Comparison of ENCODE assay signal across 9 cellular contexts in genomic region chr11:64853709-64854108, GRCh38. TPM values are rescaled to one million over a fixed set of nuclear protein-coding genes. Genes with fewer than 3 reads are reported as not detected.
A peak's percentile ranks its signal among the peaks of the same experiment; 100 is the strongest.
DNase-seq lines count a peak whose midpoint lies in the region; ATAC-seq and TF ChIP-seq lines count a peak whose summit lies in the region.
"Had no signal": no experiment of that assay in that cellular context is flagged by ENCODE, and none has a peak within 500 bp of the region (broad histone marks: within the 10 kb centered on the region; RNA-seq: fewer than 3 reads in every experiment).

No MANE protein-coding gene starts in this region.

- WGBS in mammary epithelial cell (ENCODE audit: low coverage, missing lambda C conversion rate), result 94% methylated on average over 21 of the region's 27 CpGs
- WGBS in prostate gland, result 82% methylated on average over 23 of the region's 27 CpGs

- BruUV-seq in MCF 10A (replicated peaks; lab: Mats Ljungman, UMichigan), result no TSS peak
- BruUV-seq in mammary epithelial cell (replicated peaks; lab: Mats Ljungman, UMichigan), result no TSS peak

- H2AFZ ChIP-seq in mammary epithelial cell (ENCODE audit: low read depth, low read length), result no peak overlapping the region

- no peak for TF ChIP-seq CTCF in MCF 10A (IDR thresholded peaks at IDR 0.05; ENCODE audit: unreplicated experiment)
- TF ChIP-seq CTCF in mammary epithelial cell (conservative IDR thresholded peaks at IDR 0.05 in 1 of 2, IDR thresholded peaks at IDR 0.05 in 1 of 2; ENCODE audit: extremely low read depth in 1 of 2, insufficient read depth in 1 of 2, low read depth in 1 of 2, low read length in 2 of 2), result no peak
- TF ChIP-seq CTCF in activated B cell treated with CpG ODN at 0.5 μM for 24 hours (IDR thresholded peaks at IDR 0.05), result no peak
- TF ChIP-seq CTCF in tibial artery (IDR thresholded peaks at IDR 0.05), result no peak
- no peak for TF ChIP-seq CTCF in prostate gland (IDR thresholded peaks at IDR 0.05)

- H3K27me3 ChIP-seq in mammary epithelial cell (ENCODE audit: insufficient read depth, low read length) (no peaks in the 10 kb centered on the region), tibial artery (no peaks in the 10 kb centered on the region), prostate gland (replicated peaks; ENCODE audit: insufficient read depth) (no peaks in the 10 kb centered on the region)

- H3K4me3 ChIP-seq in mammary epithelial cell (replicated peaks in 1 of 3; ENCODE audit: insufficient read depth in 1 of 3, low read depth in 2 of 3, low read length in 3 of 3), result no peak overlapping the region
- H3K4me3 ChIP-seq in tibial artery, result no peak overlapping the region
- no peak overlapping the region for H3K4me3 ChIP-seq in prostate gland

- H3K9ac ChIP-seq in mammary epithelial cell (ENCODE audit: insufficient read depth, low read length), result no peak overlapping the region

- ATAC-seq in activated B cell treated with CpG ODN at 0.5 μM for 24 hours (ENCODE audit: low read depth) (no peak), HG03378 (IDR thresholded peaks at IDR 0.05; ENCODE audit: unreplicated experiment) (no peak)

- CTCF ChIA-PET in MCF 10A (lab: Yijun Ruan, JAX), result interaction anchor here (0.6 to 15.7 kb wide), 5 partner anchors 24 to 40 kb away, joined by 3 to 286 read pairs (median 3); partner anchors contain the start of gene EHD1
- CTCF ChIA-PET in mammary epithelial cell (lab: Charles Lee; ENCODE audit: low non-redundant PET), result no interaction called here
- CTCF ChIA-PET in activated B cell treated with CpG ODN at 0.5 μM for 24 hours (lab: Charles Lee), result interaction anchor here (0.9 to 12.6 kb wide), 7 partner anchors 10 to 161 kb away, joined by 3 to 213 read pairs (median 5); partner anchors contain the start of genes ARL2 and EHD1

- POLR2A ChIA-PET in MCF 10A (lab: Yijun Ruan, JAX), result interaction anchor here (0.5 to 7.8 kb wide), 2 partner anchors 23 to 219 kb away, joined by 5 to 79 read pairs; partner anchors contain the start of gene EHD1
- POLR2A ChIA-PET in activated B cell treated with CpG ODN at 0.5 μM for 24 hours (lab: Charles Lee), result interaction anchor here (0.6 to 27.6 kb wide), 11 partner anchors 11 to 567 kb away, joined by 3 to 1194 read pairs (median 6); partner anchors contain the start of genes ARL2, EHD1, MAP4K2 and RASGRP2

- no peak for TF ChIP-seq POLR2A in prostate gland (IDR thresholded peaks at IDR 0.05)

- no peak overlapping the region for H3K4me2 ChIP-seq in mammary epithelial cell (ENCODE audit: insufficient read depth, low read depth, low read length)

- H3K4me1 Mint-ChIP-seq in MCF 10A (ENCODE audit: insufficient read depth, unreplicated experiment), result peaks cover 28% of the 10 kb centered on the region
- peaks cover 94% of the 10 kb centered on the region for H3K4me1 Mint-ChIP-seq in activated B cell treated with CpG ODN at 0.5 μM for 24 hours
- peaks cover 88 to 89% of the 10 kb centered on the region in 2 donors for H3K4me1 Mint-ChIP-seq in immature natural killer cell

- H3K27ac Mint-ChIP-seq in MCF 10A (ENCODE audit: low read depth, unreplicated experiment), result peak overlapping the region; percentile 70
- peak overlapping the region; percentile 95 for H3K27ac Mint-ChIP-seq in activated B cell treated with CpG ODN at 0.5 μM for 24 hours
- peak overlapping the region; percentile 84 to 98 (median 92) for H3K27ac Mint-ChIP-seq in immature natural killer cell

- H3K36me3 ChIP-seq in mammary epithelial cell (ENCODE audit: insufficient read depth, low read length) (peaks cover 15% of the 10 kb centered on the region), tibial artery (peaks cover 26 to 47% (median 35%) of the 10 kb centered on the region in 3 donors), prostate gland (peaks cover 0 to 3% of the 10 kb centered on the region in 2 donors)

- no peaks in the 10 kb centered on the region for H3K27me3 Mint-ChIP-seq in MCF 10A (ENCODE audit: insufficient read depth, unreplicated experiment)
- no peaks in the 10 kb centered on the region for H3K27me3 Mint-ChIP-seq in activated B cell treated with CpG ODN at 0.5 μM for 24 hours
- peaks cover 3 to 17% (median 16%) of the 10 kb centered on the region in 3 donors for H3K27me3 Mint-ChIP-seq in immature natural killer cell (ENCODE audit: low read depth in 3 of 3)

- H3K4me1 ChIP-seq in mammary epithelial cell (ENCODE audit: insufficient read depth, low read length) (peaks cover 54% of the 10 kb centered on the region), tibial artery (peaks cover 6 to 93% (median 80%) of the 10 kb centered on the region in 4 donors), prostate gland (replicated peaks) (no peaks in the 10 kb centered on the region)

- dilution Hi-C loops in mammary epithelial cell (cut with HindIII; ENCODE audit: low sequenced_read_pairs), result loop anchor here (5.0 kb wide), 3 partner anchors 39 to 164 kb away; no protein-coding TSS in a partner anchor

- intact Hi-C loops in MCF 10A (cut with micrococcal nuclease) (loop anchor here (2.0 kb wide), 1 partner anchor 71 kb away; the partner anchor contains the start of gene PPP2R5B), mammary epithelial cell (cut with micrococcal nuclease) (loop anchor here (2.0 kb wide), 2 partner anchors 15 to 329 kb away; no protein-coding TSS in a partner anchor), activated B cell treated with CpG ODN at 0.5 μM for 24 hours (cut with micrococcal nuclease) (no loop called here), tibial artery (cut with DNase I; ENCODE audit: low total_unique reads) (loop anchor here (5.0 kb wide), 1 partner anchor 159 kb away; the partner anchor contains the start of gene ARL2), prostate gland (cut with DNase I) (loop anchor here (10.0 kb wide), 1 partner anchor 261 kb away; the partner anchor contains the start of genes TM7SF2 and ZNHIT2)

- H3K9me3 ChIP-seq in mammary epithelial cell (replicated peaks; ENCODE audit: insufficient read depth, low read length), result no peaks in the 10 kb centered on the region
- no peaks in the 10 kb centered on the region for H3K9me3 ChIP-seq in tibial artery
- no peaks in the 10 kb centered on the region for H3K9me3 ChIP-seq in prostate gland

- H3K27ac ChIP-seq in mammary epithelial cell (ENCODE audit: insufficient read depth, low read depth, low read length) (no peak overlapping the region), tibial artery (peak overlapping the region; percentile 82 to 97), prostate gland (no peak overlapping the region)

- H4K20me1 ChIP-seq in mammary epithelial cell (ENCODE audit: insufficient read depth, low read length), result no peaks in the 10 kb centered on the region

- H3K36me3 Mint-ChIP-seq in MCF 10A (ENCODE audit: insufficient read depth, unreplicated experiment) (peaks cover 23% of the 10 kb centered on the region), activated B cell treated with CpG ODN at 0.5 μM for 24 hours (ENCODE audit: low read depth) (peaks cover 58% of the 10 kb centered on the region), immature natural killer cell (peaks cover 8 to 10% (median 9%) of the 10 kb centered on the region in 3 donors)

- no peak for DNase-seq in MCF 10A (ENCODE audit: unreplicated experiment)
- DNase-seq in mammary epithelial cell, result no peak
- DNase-seq in activated B cell treated with CpG ODN at 0.5 μM for 24 hours, result peak; percentile 30
- no peak for DNase-seq in immature natural killer cell
- DNase-seq in tibial artery, result no peak
- no peak for DNase-seq in prostate gland (ENCODE audit: low spot score)
- DNase-seq in retina, result no peak
- DNase-seq: NCI-H2029 had no signal

- no peaks in the 10 kb centered on the region for H3K9me3 Mint-ChIP-seq in MCF 10A (ENCODE audit: unreplicated experiment)
- H3K9me3 Mint-ChIP-seq in activated B cell treated with CpG ODN at 0.5 μM for 24 hours, result no peaks in the 10 kb centered on the region
- H3K9me3 Mint-ChIP-seq in immature natural killer cell, result no peaks in the 10 kb centered on the region

- in situ Hi-C loops in mammary epithelial cell (cut with MboI; ENCODE audit: low sequenced_read_pairs in 2 of 2), result no loop called here

- H3K79me2 ChIP-seq in mammary epithelial cell (ENCODE audit: insufficient read depth, low read length), result peaks cover 46% of the 10 kb centered on the region

- H3K4me3 Mint-ChIP-seq in MCF 10A (ENCODE audit: unreplicated experiment), result no peak overlapping the region
- peak overlapping the region; percentile 75 for H3K4me3 Mint-ChIP-seq in activated B cell treated with CpG ODN at 0.5 μM for 24 hours
- H3K4me3 Mint-ChIP-seq in immature natural killer cell, result peak overlapping the region; percentile 35 to 80 (median 60)

RNA-seq across cellular contexts. Expression of gene CDC42BPG, which starts 9.3 kb away (rescaled TPM):
- total RNA-seq in MCF 10A (2022) (3.0 and 3.7 TPM in 2 replicates), mammary epithelial cell (10 to 100 TPM; 10.5 to 18.7 TPM), activated B cell treated with CpG ODN at 0.5 μM for 24 hours (2.2 and 3.7 TPM in 2 replicates), prostate gland (10 to 100 TPM; 17.2 to 24.0 TPM)
- polyA plus RNA-seq in mammary epithelial cell (3.7 TPM), immature natural killer cell (under 1 TPM in 2 of 3 donors, not detected in 1; 0.13 to 0.22 TPM)
- polyA minus RNA-seq in mammary epithelial cell, result 8.1 TPM

RNA-seq across cellular contexts. Expression of gene EHD1, which starts 24.7 kb away (rescaled TPM):
- 67.9 and 80.6 TPM in 2 replicates for total RNA-seq in MCF 10A (2022)
- 100 to 1,000 TPM in 1 of 2 donors, 10 to 100 TPM in 1; 71.2 to 172 TPM for total RNA-seq in mammary epithelial cell
- polyA plus RNA-seq in mammary epithelial cell, result 219 TPM
- 255 TPM for polyA minus RNA-seq in mammary epithelial cell
- 357 and 360 TPM in 2 replicates for total RNA-seq in activated B cell treated with CpG ODN at 0.5 μM for 24 hours
- 100 to 1,000 TPM; 136 to 247 (median 160) TPM for polyA plus RNA-seq in immature natural killer cell
- total RNA-seq in prostate gland, result 100 to 1,000 TPM in 1 of 2 donors, 10 to 100 TPM in 1; 38.8 to 104 TPM

RNA-seq across cellular contexts. Expression of gene MEN1, which starts 43.4 kb away (rescaled TPM):
- total RNA-seq in MCF 10A (2022) (29.2 and 33.1 TPM in 2 replicates), mammary epithelial cell (10 to 100 TPM; 20.7 to 35.7 TPM), activated B cell treated with CpG ODN at 0.5 μM for 24 hours (35.1 and 44.6 TPM in 2 replicates), prostate gland (10 to 100 TPM; 27.9 to 45.5 TPM)
- polyA plus RNA-seq in mammary epithelial cell (24.7 TPM), immature natural killer cell (10 to 100 TPM; 15.3 to 36.1 (median 27.1) TPM)
- 23.4 TPM for polyA minus RNA-seq in mammary epithelial cell

RNA-seq across cellular contexts. Expression of gene MAP4K2, which starts 50.7 kb away (rescaled TPM):
- total RNA-seq in MCF 10A (2022), result 4.9 and 6.8 TPM in 2 replicates
- total RNA-seq in mammary epithelial cell, result 10 to 100 TPM; 15.4 to 15.5 TPM
- 7.9 TPM for polyA plus RNA-seq in mammary epithelial cell
- polyA minus RNA-seq in mammary epithelial cell, result 41.4 TPM
- total RNA-seq in activated B cell treated with CpG ODN at 0.5 μM for 24 hours, result 69.1 and 73.6 TPM in 2 replicates
- polyA plus RNA-seq in immature natural killer cell, result 10 to 100 TPM in 2 of 3 donors, 1 to 10 TPM in 1; 9.2 to 16.4 (median 15.9) TPM
- 10 to 100 TPM; 10.7 to 35.8 TPM for total RNA-seq in prostate gland

Comparison
In these comparisons a context has a peak if more than half of its experiments do, and no peak if none do; other contexts are left out.
1. H3K27ac ChIP-seq: peak in tibial artery (2 of 2); none in mammary epithelial cell (single experiment) and prostate gland (0 of 2).
2. Peak in every context shown above with its lines, with median percentiles within 50 percentile points of each other: H3K27ac Mint-ChIP-seq.